In genomic region chr9:32864926-32865325, GRCh38 we compare ENCODE assay signal across 21 cellular contexts.
A peak's percentile ranks its signal among the peaks of the same experiment; 100 is the strongest.
DNase-seq lines count a peak whose midpoint lies in the region; ATAC-seq, FAIRE-seq and TF ChIP-seq lines count a peak whose summit lies in the region.
"Had no signal": no experiment of that assay in that cellular context is flagged by ENCODE, and none has a peak within 500 bp of the region (broad histone marks: within the 10 kb centered on the region; RNA-seq: fewer than 3 reads in every experiment).

No MANE protein-coding gene starts in this region.

- H3K4me2 ChIP-seq in SK-N-SH (no peak overlapping the region), smooth muscle cell (no peak overlapping the region)
- H3K4me2 ChIP-seq: A549 had no signal

- H3K4me3 ChIP-seq in SK-N-SH (ENCODE audit: low read depth in 2 of 2, low read length in 1 of 2) (no peak overlapping the region), smooth muscle cell (no peak overlapping the region)
- H3K4me3 ChIP-seq: A549; BLaER1 treated with 17β-estradiol and CSF1 and Interleukin-3, amounts not matched to agents 10 nM and 100 nM had no signal

- H3K9me3 ChIP-seq in SK-N-SH (no peaks in the 10 kb centered on the region), smooth muscle cell (replicated peaks; ENCODE audit: low read depth) (no peaks in the 10 kb centered on the region)
- H3K9me3 ChIP-seq: A549; BLaER1 treated with 17β-estradiol and CSF1 and Interleukin-3, amounts not matched to agents 10 nM and 100 nM; Caco-2 had no signal

- H2AFZ ChIP-seq in SK-N-SH (ENCODE audit: low read depth): no peak overlapping the region
- no peak overlapping the region for H2AFZ ChIP-seq in smooth muscle cell (ENCODE audit: low read depth)

- no peak for ATAC-seq in SK-N-SH treated with all-trans-retinoic acid at 6 μM for 48 hours
- ATAC-seq: A549; CD8-positive, alpha-beta T cell had no signal

- TF ChIP-seq RAD21 in SK-N-SH (IDR thresholded peaks at IDR 0.05; ENCODE audit: low read length): no peak

- H3K9ac ChIP-seq in SK-N-SH (no peak overlapping the region), smooth muscle cell (ENCODE audit: low read depth) (no peak overlapping the region)
- H3K9ac ChIP-seq: BLaER1 treated with 17β-estradiol and CSF1 and Interleukin-3, amounts not matched to agents 10 nM and 100 nM had no signal

- no peaks in the 10 kb centered on the region for H4K20me1 ChIP-seq in SK-N-SH (ENCODE audit: insufficient read depth)
- H4K20me1 ChIP-seq in smooth muscle cell (ENCODE audit: low read depth): no peaks in the 10 kb centered on the region
- H4K20me1 ChIP-seq: BLaER1 treated with 17β-estradiol and CSF1 and Interleukin-3, amounts not matched to agents 10 nM and 100 nM had no signal

- H3K27ac ChIP-seq in SK-N-SH (ENCODE audit: low read depth in 2 of 2, low read length in 1 of 2) (peak overlapping the region in 1 of 2 experiments; percentile 34; a peak in 1 of 4 replicates), smooth muscle cell (ENCODE audit: low read depth) (peak overlapping the region; percentile 87)
- H3K27ac ChIP-seq: 22Rv1; A549; BLaER1 treated with 17β-estradiol and CSF1 and Interleukin-3, amounts not matched to agents 10 nM and 100 nM; C4-2B had no signal

- peak; percentile 54 for DNase-seq in SK-N-SH
- DNase-seq in smooth muscle cell (lab: John Stamatoyannopoulos, UW; ENCODE audit: unreplicated experiment): no peak
- DNase-seq in retina: no peak
- DNase-seq in NCI-H226: no peak
- DNase-seq: AML-193; Caco-2; Calu3; CD4-positive, alpha-beta T cell; CD8-positive, alpha-beta T cell; DMS79 treated with DMSO at 0.1 percent for 48 hours; GF-D8 had no signal

- H3K36me3 ChIP-seq in SK-N-SH (replicated peaks in 1 of 2; ENCODE audit: control insufficient read depth in 1 of 2, insufficient read depth in 2 of 2, low read length in 1 of 2) (no peaks in the 10 kb centered on the region), smooth muscle cell (ENCODE audit: low read depth) (no peaks in the 10 kb centered on the region)
- H3K36me3 ChIP-seq: BLaER1 treated with 17β-estradiol and CSF1 and Interleukin-3, amounts not matched to agents 10 nM and 100 nM had no signal

- H3F3A ChIP-seq in SK-N-SH (replicated peaks; ENCODE audit: insufficient read depth) (no peaks in the 10 kb centered on the region), smooth muscle cell (ENCODE audit: low read depth) (peaks cover 10% of the 10 kb centered on the region)

- no peaks in the 10 kb centered on the region for H3K79me2 ChIP-seq in SK-N-SH (ENCODE audit: insufficient read depth)
- no peaks in the 10 kb centered on the region for H3K79me2 ChIP-seq in smooth muscle cell (ENCODE audit: low read depth)

- POLR2A ChIA-PET in SK-N-SH (lab: Yijun Ruan, JAX): no interaction called here

- no peaks in the 10 kb centered on the region for H3K27me3 ChIP-seq in SK-N-SH (ENCODE audit: insufficient read depth)
- H3K27me3 ChIP-seq in smooth muscle cell (ENCODE audit: low read depth): no peaks in the 10 kb centered on the region

- FAIRE-seq in endometrium (lab: Jason Lieb, UNC): peak; percentile 91
- FAIRE-seq: A549, D721Med, G401.6, GM12891, GM19239 had no signal

- CTCF ChIA-PET in SK-N-SH (lab: Yijun Ruan, JAX): no interaction called here

- no peak for TF ChIP-seq CTCF in SK-N-SH (IDR thresholded peaks at IDR 0.05)
- TF ChIP-seq CTCF in smooth muscle cell (IDR thresholded peaks at IDR 0.05; ENCODE audit: borderline replicate concordance, insufficient read depth, poor library complexity, severe bottlenecking): no peak

- H3K4me1 ChIP-seq in SK-N-SH (ENCODE audit: control insufficient read depth in 1 of 2, insufficient read depth in 2 of 2, low read depth in 1 of 2, low read length in 1 of 2): no peaks in the 10 kb centered on the region; a peak in 1 of 4 replicates
- no peaks in the 10 kb centered on the region for H3K4me1 ChIP-seq in smooth muscle cell (ENCODE audit: low read depth)
- H3K4me1 ChIP-seq: A549, Caco-2 had no signal

- H3K9me2 ChIP-seq in SK-N-SH: no peaks in the 10 kb centered on the region

- TF ChIP-seq EP300 in SK-N-SH (IDR thresholded peaks at IDR 0.05; ENCODE audit: borderline replicate concordance in 1 of 2, low read depth in 1 of 2, low read length in 1 of 2): peak in 1 of 2 experiments; percentile 78; a peak in 2 of 4 replicates

- 33% methylated on average over 1 of the region's 1 CpG for WGBS in SK-N-SH (ENCODE audit: low lambda C conversion rate)
- 44% methylated on average over 1 of the region's 1 CpG for WGBS in smooth muscle cell (ENCODE audit: low lambda C conversion rate)

TF ChIP-seq in SK-N-SH, 30 proteins besides CTCF, POLR2A, EP300 and RAD21 (continues in another document):
- TF ChIP-seq SMC3 (IDR thresholded peaks at IDR 0.05; ENCODE audit: low read depth, low read length) (no peak), MEF2A (IDR thresholded peaks at IDR 0.05; ENCODE audit: borderline replicate concordance, low read depth) (no peak), NFIC (IDR thresholded peaks at IDR 0.05; ENCODE audit: borderline replicate concordance) (no peak), TEAD4 (IDR thresholded peaks at IDR 0.05; ENCODE audit: borderline replicate concordance, insufficient read depth) (no peak), TCF12 (IDR thresholded peaks at IDR 0.05) (0 out of 2 replicates have a peak, but pooled peaks have one; percentile 17), IRF3 (IDR thresholded peaks at IDR 0.05; ENCODE audit: low read depth, low read length) (no peak), MXI1 (IDR thresholded peaks at IDR 0.05; ENCODE audit: low read depth, low read length) (no peak), RXRA (IDR thresholded peaks at IDR 0.05; ENCODE audit: borderline replicate concordance, low read depth) (no peak), RFX5 (IDR thresholded peaks at IDR 0.05; ENCODE audit: low read length) (no peak), ELF1 (IDR thresholded peaks at IDR 0.05) (no peak), TAF1 (IDR thresholded peaks at IDR 0.05; ENCODE audit: borderline replicate concordance, low read depth, low read length) (no peak), FOXJ3 (CRISPR knock-in tag; IDR thresholded peaks at IDR 0.05) (no peak), EZH2phosphoT487 (IDR thresholded peaks at IDR 0.05; ENCODE audit: borderline replicate concordance, low read depth) (no peak), POLR2AphosphoS5 (IDR thresholded peaks at IDR 0.05; ENCODE audit: low read depth, low read length) (no peak)

TF ChIP-seq in SK-N-SH treated with all-trans-retinoic acid at 6 μM for 48 hours, 23 proteins besides CTCF, POLR2A, EP300 and RAD21:
- TF ChIP-seq CREB5 (CRISPR knock-in tag; IDR thresholded peaks at IDR 0.05; ENCODE audit: low read depth) (no peak), CSDC2 (CRISPR knock-in tag; IDR thresholded peaks at IDR 0.05) (no peak), ISL1 (CRISPR knock-in tag; IDR thresholded peaks at IDR 0.05) (no peak), ZNF565 (CRISPR knock-in tag; conservative IDR thresholded peaks at IDR 0.05; ENCODE audit: low read depth) (no peak), RARB (CRISPR knock-in tag; IDR thresholded peaks at IDR 0.05) (no peak), TCF4 (CRISPR knock-in tag; IDR thresholded peaks at IDR 0.05; ENCODE audit: borderline replicate concordance) (no peak), ZNF70 (CRISPR knock-in tag; IDR thresholded peaks at IDR 0.05) (no peak)
- TF ChIP-seq, protein P1, sequence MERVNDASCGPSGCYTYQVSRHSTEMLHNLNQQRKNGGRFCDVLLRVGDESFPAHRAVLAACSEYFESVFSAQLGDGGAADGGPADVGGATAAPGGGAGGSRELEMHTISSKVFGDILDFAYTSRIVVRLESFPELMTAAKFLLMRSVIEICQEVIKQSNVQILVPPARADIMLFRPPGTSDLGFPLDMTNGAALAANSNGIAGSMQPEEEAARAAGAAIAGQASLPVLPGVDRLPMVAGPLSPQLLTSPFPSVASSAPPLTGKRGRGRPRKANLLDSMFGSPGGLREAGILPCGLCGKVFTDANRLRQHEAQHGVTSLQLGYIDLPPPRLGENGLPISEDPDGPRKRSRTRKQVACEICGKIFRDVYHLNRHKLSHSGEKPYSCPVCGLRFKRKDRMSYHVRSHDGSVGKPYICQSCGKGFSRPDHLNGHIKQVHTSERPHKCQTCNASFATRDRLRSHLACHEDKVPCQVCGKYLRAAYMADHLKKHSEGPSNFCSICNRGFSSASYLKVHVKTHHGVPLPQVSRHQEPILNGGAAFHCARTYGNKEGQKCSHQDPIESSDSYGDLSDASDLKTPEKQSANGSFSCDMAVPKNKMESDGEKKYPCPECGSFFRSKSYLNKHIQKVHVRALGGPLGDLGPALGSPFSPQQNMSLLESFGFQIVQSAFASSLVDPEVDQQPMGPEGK (CRISPR knock-in tag; IDR thresholded peaks at IDR 0.05; ENCODE audit: borderline replicate concordance): no peak
TF ChIP-seq in SK-N-SH treated with all-trans-retinoic acid at 6 μM for 48 hours: peak in this region for 0.
